18 cellular contexts compared by ENCODE assay signal in genomic region chr1:200958597-200958996, GRCh38.
A peak's percentile ranks its signal among the peaks of the same experiment; 100 is the strongest.
DNase-seq lines count a peak whose midpoint lies in the region; ATAC-seq, FAIRE-seq and TF ChIP-seq lines count a peak whose summit lies in the region.
"Had no signal": no experiment of that assay in that cellular context is flagged by ENCODE, and none has a peak within 500 bp of the region (broad histone marks: within the 10 kb centered on the region; RNA-seq: fewer than 3 reads in every experiment).

No MANE protein-coding gene starts in this region.

- in situ Hi-C loops in K562 (cut with MboI), result no loop called here

- ATAC-seq in Right ventricle myocardium superior (ENCODE audit: poor library complexity) (no peak), K562 (peak; percentile 22; the same call in 1 of the 3 replicates), GM18505 (IDR thresholded peaks at IDR 0.05; ENCODE audit: unreplicated experiment) (no peak)

- WGBS in K562 (ENCODE audit: insufficient coverage, low coverage, missing lambda C conversion rate), result 3% methylated on average over 11 of the region's 11 CpGs

- no peaks in the 10 kb centered on the region for H3K79me2 ChIP-seq in K562 (ENCODE audit: control insufficient read depth, insufficient read depth, low read length)

- no peak overlapping the region for H3K4me3 ChIP-seq in K562

- no peaks in the 10 kb centered on the region for H3K9me1 ChIP-seq in K562 (ENCODE audit: control insufficient read depth, insufficient read depth, low read length)

- no peak for TF ChIP-seq EP300 in K562 (IDR thresholded peaks at IDR 0.05; ENCODE audit: low read length)

- no peak for TF ChIP-seq CTCF in K562 (IDR thresholded peaks at IDR 0.05 in 2 of 3, conservative IDR thresholded peaks at IDR 0.05 in 1 of 3; ENCODE audit: insufficient read depth in 2 of 3, low read depth in 1 of 3, low read length in 3 of 3)

- no peak overlapping the region for H2AFZ ChIP-seq in K562 (ENCODE audit: low read depth, low read length)

- H3K9me3 ChIP-seq in K562 (replicated peaks; ENCODE audit: control insufficient read depth, insufficient read depth, low read depth, low read length), result no peaks in the 10 kb centered on the region

- no peak overlapping the region for H3K9ac ChIP-seq in K562 (ENCODE audit: insufficient read depth in 1 of 2, low read depth in 2 of 2, low read length in 2 of 2)

- TF ChIP-seq POLR2A in K562 (conservative IDR thresholded peaks at IDR 0.05) (no peak), GM18505 (IDR thresholded peaks at IDR 0.05; ENCODE audit: borderline replicate concordance, extremely low read depth, insufficient read depth, insufficient read length) (no peak)

- CTCF ChIA-PET in K562 (lab: Yijun Ruan, JAX; ENCODE audit: low intra/inter-chr PET ratio), result no interaction called here

- no peak for TF ChIP-seq RAD21 in K562 (CRISPR knock-in tag; conservative IDR thresholded peaks at IDR 0.05 in 1 of 2, IDR thresholded peaks at IDR 0.05 in 1 of 2)

- intact Hi-C loops in cardiac septum (cut with DNase I), result no loop called here
- intact Hi-C loops in Right ventricle myocardium superior (cut with DNase I), result no loop called here
- intact Hi-C loops in K562 (cut with micrococcal nuclease), result no loop called here

- DNase-seq in cardiac septum (ENCODE audit: low spot score), result peak; percentile 33
- DNase-seq in Right ventricle myocardium superior, result no peak
- DNase-seq in K562 (ENCODE audit: extremely low read depth in 1 of 4, low spot score in 3 of 4), result peak in 1 of 4 experiments; percentile 11
- peak; percentile 67 for DNase-seq in mesenteric fat pad (ENCODE audit: low spot score)
- no peak for DNase-seq in NCI-H1092 treated with DMSO at 0.1 percent for 48 hours (lab: John Stamatoyannopoulos, UW)
- DNase-seq in NCI-H226, result no peak
- DNase-seq: Calu3, DMS153, DMS79 treated with DMSO at 0.1 percent for 48 hours, EL, GOT3, HCEC 1CT, HFFc6 had no signal

- no peak overlapping the region for H3K4me2 ChIP-seq in K562 (ENCODE audit: insufficient read depth, low read length)

- peaks cover 57 to 88% of the 10 kb centered on the region in 2 experiments for H3K27me3 ChIP-seq in K562 (ENCODE audit: control insufficient read depth in 2 of 2, insufficient read depth in 2 of 2, low read length in 2 of 2)

- no TSS peak for BruUV-seq in K562 (replicated peaks; lab: Mats Ljungman, UMichigan)

- H3K4me1 ChIP-seq in K562 (replicated peaks in 1 of 2; ENCODE audit: control insufficient read depth in 2 of 2, insufficient read depth in 2 of 2, low read length in 2 of 2), result no peaks in the 10 kb centered on the region

- POLR2A ChIA-PET in K562 (lab: Yijun Ruan, JAX), result interaction anchor here (1.0 to 1.6 kb wide), 2 partner anchors 11 to 21 kb away, joined by 3 read pairs; no protein-coding TSS in a partner anchor

- no peak overlapping the region for H3K27ac ChIP-seq in K562 (ENCODE audit: extremely low read depth, low read depth, low read length)

- H3K36me3 ChIP-seq in K562 (ENCODE audit: control insufficient read depth, insufficient read depth, low read length), result no peaks in the 10 kb centered on the region

- FAIRE-seq in K562 (lab: Jason Lieb, UNC), result no peak
- FAIRE-seq: A204.1, G401.6, GM12891, GM19239 had no signal

- peaks cover 16% of the 10 kb centered on the region; the same call in 1 of the 2 replicates for H4K20me1 ChIP-seq in K562 (replicated peaks; ENCODE audit: control insufficient read depth, insufficient read depth, low read length)

TF ChIP-seq in K562, 482 proteins besides CTCF, POLR2A, EP300 and RAD21:
- TF ChIP-seq NRF1 (conservative IDR thresholded peaks at IDR 0.05 in 1 of 2, IDR thresholded peaks at IDR 0.05 in 1 of 2) (peak; percentile 78 to 80), MYC (IDR thresholded peaks at IDR 0.05; ENCODE audit: low read depth, low read length) (no peak), MYC (CRISPR knock-in tag; IDR thresholded peaks at IDR 0.05; ENCODE audit: borderline replicate concordance, low read depth) (no peak)

Comparison
In these comparisons a context has a peak if more than half of its experiments do, and no peak if none do; other contexts are left out.
1. DNase-seq: peak in cardiac septum (single experiment) and mesenteric fat pad (single experiment); none in Right ventricle myocardium superior (single experiment), NCI-H1092 treated with DMSO at 0.1 percent for 48 hours (single experiment) and NCI-H226 (single experiment).